ENCODE assay signal across 26 cellular contexts in the genomic region with DNA sequence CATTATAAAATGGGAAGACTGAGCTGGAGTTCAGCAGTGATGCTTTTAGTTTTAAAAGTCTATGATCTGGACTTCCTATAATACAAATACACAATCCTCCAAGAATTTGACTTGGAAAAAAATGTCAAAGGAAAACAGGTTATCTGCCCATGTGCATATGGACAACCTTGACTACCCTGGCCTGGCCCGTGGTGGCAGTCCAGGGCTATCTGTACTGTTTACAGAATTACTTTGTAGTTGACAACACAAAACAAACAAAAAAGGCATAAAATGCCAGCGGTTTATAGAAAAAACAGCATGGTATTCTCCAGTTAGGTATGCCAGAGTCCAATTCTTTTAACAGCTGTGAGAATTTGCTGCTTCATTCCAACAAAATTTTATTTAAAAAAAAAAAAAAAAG.
"Had no signal": no experiment of that assay in that cellular context is flagged by ENCODE, and none has a peak within 500 bp of the region (broad histone marks: within the 10 kb centered on the region; RNA-seq: fewer than 3 reads in every experiment).

No MANE protein-coding gene starts in this region.

- H3K36me3 ChIP-seq: colonic mucosa, gastrocnemius medialis, neural progenitor cell had no signal

- ATAC-seq: gastrocnemius medialis; naive thymus-derived CD4-positive, alpha-beta T cell; sciatic nerve had no signal

- H3K27me3 Mint-ChIP-seq: dendritic cell treated with granulocyte-macrophage colony-stimulating factor and Interleukin-4, amounts not matched to agents 40 ng/mL and 50 ng/mL, for 4 days; progenitor cell of endocrine pancreas had no signal

- H3K4me2 ChIP-seq: neural progenitor cell, smooth muscle cell had no signal

- H3K4me3 Mint-ChIP-seq: dendritic cell treated with granulocyte-macrophage colony-stimulating factor and Interleukin-4, amounts not matched to agents 40 ng/mL and 50 ng/mL, for 4 days; naive thymus-derived CD4-positive, alpha-beta T cell; nephron; neural progenitor cell had no signal

- H3K9me3 Mint-ChIP-seq: dendritic cell treated with granulocyte-macrophage colony-stimulating factor and Interleukin-4, amounts not matched to agents 40 ng/mL and 50 ng/mL, for 4 days; naive thymus-derived CD4-positive, alpha-beta T cell; nephron; neural progenitor cell had no signal

- H3K27ac ChIP-seq: colonic mucosa, gastrocnemius medialis, neural progenitor cell, parathyroid adenoma, stomach, thyroid gland, vagina had no signal

- DNase-seq: colonic mucosa; effector memory CD4-positive, alpha-beta T cell; foreskin fibroblast; gastrocnemius medialis; head of caudate nucleus; mesendoderm; midbrain; naive thymus-derived CD4-positive, alpha-beta T cell; stimulated activated CD4-positive, alpha-beta T cell treated with anti-CD3 and anti-CD28 coated beads, Interleukin-12 subunit alpha, Interleukin-12 subunit beta, amount 100 ng/mL, for 4 hours; stimulated activated CD4-positive, alpha-beta T cell treated with anti-CD3 and anti-CD28 coated beads, Interleukin-1b, Interleukin-23, amount 100 ng/mL, for 48 hours; stimulated activated CD4-positive, alpha-beta T cell treated with anti-CD3 and anti-CD28 coated beads, Interleukin-4, amount 100 ng/mL, for 1 hour; stimulated activated CD8-positive, alpha-beta memory T cell treated with anti-CD3 and anti-CD28 coated beads, Interleukin-4, amount 100 ng/mL, for 48 hours; stimulated activated naive CD4-positive, alpha-beta T cell treated with Interleukin-2 at 50 U/mL for 16 hours; stomach; thyroid gland; trophoblast cell had no signal

- H3K27ac Mint-ChIP-seq: dendritic cell treated with granulocyte-macrophage colony-stimulating factor and Interleukin-4, amounts not matched to agents 40 ng/mL and 50 ng/mL, for 4 days; neural progenitor cell; progenitor cell of endocrine pancreas had no signal

- H3K4me1 ChIP-seq: colonic mucosa, gastrocnemius medialis, neural progenitor cell, thyroid gland had no signal

- H3K27me3 ChIP-seq: colonic mucosa, gastrocnemius medialis, neural progenitor cell, stomach, thyroid gland, vagina had no signal

- H3K9me3 ChIP-seq: colonic mucosa, gastrocnemius medialis, stomach, thyroid gland, vagina had no signal

- H3K4me3 ChIP-seq: colonic mucosa, gastrocnemius medialis, neural progenitor cell, smooth muscle cell, stomach, thyroid gland, vagina had no signal

- H3K9ac ChIP-seq: neural progenitor cell had no signal

- H2AFZ ChIP-seq: neural progenitor cell, parathyroid adenoma had no signal

- H3K79me2 ChIP-seq: parathyroid adenoma had no signal

- FAIRE-seq: endometrium, keratinocyte had no signal

- H3K4me1 Mint-ChIP-seq: neural progenitor cell had no signal
